15 cellular contexts compared by ENCODE assay signal in the genomic region with DNA sequence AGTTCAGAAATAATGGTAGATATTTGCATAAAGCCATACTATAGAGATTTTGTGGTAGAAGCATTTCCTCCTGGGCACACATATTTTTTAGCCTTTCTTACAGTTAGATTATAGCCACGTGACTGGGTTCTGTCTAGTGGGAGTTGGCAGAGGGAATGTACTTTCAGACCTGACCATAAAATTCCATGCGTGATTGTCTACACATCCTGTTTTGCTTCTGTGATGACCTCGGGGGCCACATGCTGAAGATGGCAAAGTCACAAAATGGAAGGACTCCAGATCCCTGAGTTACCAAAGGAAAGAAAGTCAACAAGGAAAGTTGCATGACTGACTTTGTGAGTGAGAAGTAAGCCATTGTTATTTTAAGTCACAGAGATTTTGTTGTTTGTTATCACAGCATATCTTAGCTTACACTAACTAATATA. TPM values are rescaled to one million over a fixed set of nuclear protein-coding genes. Genes with fewer than 3 reads are reported as not detected.
DNase-seq lines count a peak whose midpoint lies in the region; ATAC-seq, FAIRE-seq and TF ChIP-seq lines count a peak whose summit lies in the region.
"Had no signal": no experiment of that assay in that cellular context is flagged by ENCODE, and none has a peak within 500 bp of the region (broad histone marks: within the 10 kb centered on the region; RNA-seq: fewer than 3 reads in every experiment).

No MANE protein-coding gene starts in this region.

- no peaks in the 10 kb centered on the region for H3K36me3 Mint-ChIP-seq in T-cell

- intact Hi-C loops in spleen (cut with DNase I; ENCODE audit: low total_unique reads), result no loop called here

- no peaks in the 10 kb centered on the region for H3K9me3 Mint-ChIP-seq in T-cell
- H3K9me3 Mint-ChIP-seq: memory B cell had no signal

- H3K9me3 ChIP-seq in keratinocyte (ENCODE audit: control insufficient read depth, low read depth, low read length) (no peaks in the 10 kb centered on the region), spleen (no peaks in the 10 kb centered on the region)
- H3K9me3 ChIP-seq: ovary had no signal

- no peaks in the 10 kb centered on the region for H3K79me2 ChIP-seq in keratinocyte (ENCODE audit: control insufficient read depth, insufficient read depth, low read length)

- H2AFZ ChIP-seq in keratinocyte (ENCODE audit: control insufficient read depth, low read length), result no peak overlapping the region

- H3K27ac ChIP-seq in keratinocyte (ENCODE audit: control insufficient read depth, insufficient read depth, low read length), result peak overlapping the region; percentile 33
- no peak overlapping the region for H3K27ac ChIP-seq in spleen
- H3K27ac ChIP-seq: dorsolateral prefrontal cortex, ovary had no signal

- WGBS in spleen, 5 donors, result 50 to 61% (median 54%) methylated on average over 3 of the region's 3 CpGs

- TF ChIP-seq POLR2A in spleen (IDR thresholded peaks at IDR 0.05), result no peak

- no peak for TF ChIP-seq CTCF in keratinocyte (optimal IDR thresholded peaks at IDR 0.05 in 1 of 3, IDR thresholded peaks at IDR 0.05 in 1 of 3, conservative IDR thresholded peaks at IDR 0.05 in 1 of 3; ENCODE audit: extremely low read depth in 1 of 3, insufficient read depth in 2 of 3, low read length in 3 of 3)
- TF ChIP-seq CTCF in spleen (IDR thresholded peaks at IDR 0.05 in 8 of 11, conservative IDR thresholded peaks at IDR 0.05 in 3 of 11), result no peak

- H3K4me1 ChIP-seq in keratinocyte (ENCODE audit: control insufficient read depth, extremely low read depth, insufficient read depth, low read length) (peaks cover 17% of the 10 kb centered on the region), spleen (no peaks in the 10 kb centered on the region)

- DNase-seq in EL (peak; percentile 24), HT1080 (ENCODE audit: low read depth) (peak; percentile 77), astrocyte of the hippocampus (ENCODE audit: low read depth, low spot score) (peak; percentile 66), keratinocyte (ENCODE audit: low read depth, low spot score) (no peak), spleen (no peak), T-cell (no peak), retina (no peak)
- DNase-seq: C1 segment of cervical spinal cord; dorsolateral prefrontal cortex; hippocampal formation; NCI-H2107; ovary; stimulated activated CD4-positive, alpha-beta T cell treated with anti-CD3 and anti-CD28 coated beads, Interleukin-15, amount 100 ng/mL, for 24 hours had no signal

- no peaks in the 10 kb centered on the region for H3K9me1 ChIP-seq in keratinocyte (ENCODE audit: control insufficient read depth, extremely low read depth, insufficient read depth, low read length)

- H4K20me1 ChIP-seq in keratinocyte (ENCODE audit: control insufficient read depth, extremely low read depth, insufficient read depth, low read length), result no peaks in the 10 kb centered on the region

- ATAC-seq in T-cell (replicated peaks in 1 of 4) (no peak), GM21529 (IDR thresholded peaks at IDR 0.05; ENCODE audit: unreplicated experiment) (no peak)

- CTCF ChIA-PET in T-cell (lab: Charles Lee), result no interaction called here

- dilution Hi-C loops in keratinocyte (cut with MboI; ENCODE audit: extremely low pct_ligation_motif_present, low sequenced_read_pairs), result no loop called here

- no peak overlapping the region for H3K9ac ChIP-seq in keratinocyte (ENCODE audit: control insufficient read depth, extremely low read depth, insufficient read depth, low read length)

- H3K4me2 ChIP-seq in keratinocyte (ENCODE audit: control insufficient read depth, extremely low read depth, insufficient read depth, low read depth, low read length), result peak overlapping the region; percentile 58

- POLR2A ChIA-PET in T-cell (lab: Charles Lee), result no interaction called here

- H3K36me3 ChIP-seq in keratinocyte (ENCODE audit: control insufficient read depth in 2 of 2, extremely low read depth in 1 of 2, insufficient read depth in 2 of 2, low read length in 2 of 2) (no peaks in the 10 kb centered on the region), spleen (no peaks in the 10 kb centered on the region)
- H3K36me3 ChIP-seq: ovary had no signal

- H3K4me3 Mint-ChIP-seq in T-cell, result no peak overlapping the region
- H3K4me3 Mint-ChIP-seq: memory B cell had no signal

- no peak for FAIRE-seq in keratinocyte (lab: Jason Lieb, UNC)

- H3K27me3 ChIP-seq in keratinocyte (ENCODE audit: control insufficient read depth, extremely low read depth, insufficient read depth, low read length) (no peaks in the 10 kb centered on the region), spleen (replicated peaks in 1 of 7) (no peaks in the 10 kb centered on the region)
- H3K27me3 ChIP-seq: dorsolateral prefrontal cortex, ovary had no signal

- no peak overlapping the region for H3K27ac Mint-ChIP-seq in T-cell
- H3K27ac Mint-ChIP-seq: memory B cell had no signal

- no peak overlapping the region for H3K4me3 ChIP-seq in keratinocyte (ENCODE audit: control insufficient read depth in 2 of 3, extremely low read depth in 1 of 3, insufficient read depth in 2 of 3, low read depth in 1 of 3, low read length in 3 of 3)
- no peak overlapping the region for H3K4me3 ChIP-seq in spleen
- H3K4me3 ChIP-seq: dorsolateral prefrontal cortex, ovary had no signal

- H3K4me1 Mint-ChIP-seq in T-cell, result peaks cover 0 to 8% (median 4%) of the 10 kb centered on the region in 3 donors

- H3K27me3 Mint-ChIP-seq in T-cell, result peaks cover 0 to 3% of the 10 kb centered on the region in 2 donors

RNA-seq across cellular contexts. Expression of gene MIA2, which starts 14.6 kb away (rescaled TPM):
- 7.4 and 8.4 TPM in 2 replicates for total RNA-seq in HT1080 (2014; rRNA removed; shearing (Covaris generic))
- 14.0 and 15.8 TPM in 2 replicates for polyA plus RNA-seq in HT1080 (2015; cell fraction: cytosol; rRNA removed)
- 19.2 and 22.5 TPM in 2 replicates for polyA plus RNA-seq in HT1080 (2015; cell fraction: nucleus; rRNA removed)
- 12.9 to 21.9 TPM (median 21.0 TPM) in 3 replicates for polyA plus RNA-seq in keratinocyte
- 53.1 TPM for polyA plus RNA-seq in keratinocyte (2011; ENCODE audit: low read depth)
- 10.1 and 18.4 TPM in 2 replicates for polyA plus RNA-seq in keratinocyte (2011; cell fraction: cytosol; rRNA removed)
- 28.1 and 36.2 TPM in 2 replicates for polyA plus RNA-seq in keratinocyte (2011; cell fraction: nucleus; rRNA removed)
- polyA plus RNA-seq in keratinocyte (2012; ENCODE audit: low replicate concordance), result 11.3 and 21.1 TPM in 2 replicates
- polyA minus RNA-seq in keratinocyte, result 3.0 to 12.7 TPM (median 11.3 TPM) in 3 replicates
- 7.7 TPM for polyA minus RNA-seq in keratinocyte (2011; cell fraction: cytosol; rRNA and poly(A)+ RNA removed)
- 14.9 and 22.6 TPM in 2 replicates for polyA minus RNA-seq in keratinocyte (2011; cell fraction: nucleus; rRNA and poly(A)+ RNA removed)
- total RNA-seq in spleen, result 10 to 100 TPM; 23.8 to 31.3 (median 25.8) TPM
- polyA plus RNA-seq in spleen, result 10 to 100 TPM; 18.3 to 22.8 (median 20.6) TPM
- 10 to 100 TPM; 24.8 to 28.3 (median 25.5) TPM for total RNA-seq in T-cell

RNA-seq across cellular contexts. Expression of gene PNN, which starts 44.0 kb away (rescaled TPM):
- total RNA-seq in HT1080 (2014; rRNA removed; shearing (Covaris generic)), result 31.2 and 33.0 TPM in 2 replicates
- 18.5 and 18.9 TPM in 2 replicates for polyA plus RNA-seq in HT1080 (2015; cell fraction: cytosol; rRNA removed)
- 57.4 and 75.3 TPM in 2 replicates for polyA plus RNA-seq in HT1080 (2015; cell fraction: nucleus; rRNA removed)
- polyA plus RNA-seq in keratinocyte (14.8 to 30.6 TPM (median 16.2 TPM) in 3 replicates), spleen (10 to 100 TPM; 38.1 to 58.0 (median 50.5) TPM)
- polyA plus RNA-seq in keratinocyte (2011; ENCODE audit: low read depth), result 181 TPM
- 7.9 TPM in 2 replicates for polyA plus RNA-seq in keratinocyte (2011; cell fraction: cytosol; rRNA removed)
- polyA plus RNA-seq in keratinocyte (2011; cell fraction: nucleus; rRNA removed), result 82.9 and 93.0 TPM in 2 replicates
- polyA plus RNA-seq in keratinocyte (2012; ENCODE audit: low replicate concordance), result 35.7 and 37.3 TPM in 2 replicates
- polyA minus RNA-seq in keratinocyte, result 6.1 to 15.6 TPM (median 14.7 TPM) in 3 replicates
- 3.8 TPM for polyA minus RNA-seq in keratinocyte (2011; cell fraction: cytosol; rRNA and poly(A)+ RNA removed)
- polyA minus RNA-seq in keratinocyte (2011; cell fraction: nucleus; rRNA and poly(A)+ RNA removed), result 7.9 and 17.8 TPM in 2 replicates
- total RNA-seq in spleen (10 to 100 TPM; 43.8 to 79.7 (median 66.6) TPM), T-cell (100 to 1,000 TPM in 2 of 5 donors, 10 to 100 TPM in 3; 80.2 to 136 (median 94.4) TPM)

RNA-seq across cellular contexts. Expression of gene TRAPPC6B, which starts 49.0 kb away (rescaled TPM):
- 13.7 and 19.7 TPM in 2 replicates for total RNA-seq in HT1080 (2014; rRNA removed; shearing (Covaris generic))
- 20.3 and 30.8 TPM in 2 replicates for polyA plus RNA-seq in HT1080 (2015; cell fraction: cytosol; rRNA removed)
- 24.7 and 28.3 TPM in 2 replicates for polyA plus RNA-seq in HT1080 (2015; cell fraction: nucleus; rRNA removed)
- polyA plus RNA-seq in keratinocyte (16.2 to 21.7 TPM (median 18.4 TPM) in 3 replicates), spleen (10 to 100 TPM in 1 of 3 donors, 1 to 10 TPM in 2; 8.0 to 11.9 (median 9.1) TPM)
- 30.2 TPM for polyA plus RNA-seq in keratinocyte (2011; ENCODE audit: low read depth)
- 11.4 and 20.5 TPM in 2 replicates for polyA plus RNA-seq in keratinocyte (2011; cell fraction: cytosol; rRNA removed)
- polyA plus RNA-seq in keratinocyte (2011; cell fraction: nucleus; rRNA removed), result 17.4 and 22.4 TPM in 2 replicates
- polyA plus RNA-seq in keratinocyte (2012; ENCODE audit: low replicate concordance), result 12.8 and 20.1 TPM in 2 replicates
- 7.6 to 15.0 TPM (median 8.8 TPM) in 3 replicates for polyA minus RNA-seq in keratinocyte
- polyA minus RNA-seq in keratinocyte (2011; cell fraction: cytosol; rRNA and poly(A)+ RNA removed), result 15.3 TPM
- polyA minus RNA-seq in keratinocyte (2011; cell fraction: nucleus; rRNA and poly(A)+ RNA removed), result 8.7 and 17.5 TPM in 2 replicates
- total RNA-seq in spleen (10 to 100 TPM; 24.0 to 37.2 (median 30.7) TPM), T-cell (10 to 100 TPM; 14.9 to 34.3 (median 30.1) TPM)

Comparison
In these comparisons a context has a peak if more than half of its experiments do, and no peak if none do; other contexts are left out.
1. DNase-seq: peak in EL (single experiment), HT1080 (single experiment) and astrocyte of the hippocampus (single experiment); none in keratinocyte (single experiment), spleen (single experiment), T-cell (0 of 34) and retina (single experiment).